ENCODE assay signal across 10 cellular contexts in the genomic region with DNA sequence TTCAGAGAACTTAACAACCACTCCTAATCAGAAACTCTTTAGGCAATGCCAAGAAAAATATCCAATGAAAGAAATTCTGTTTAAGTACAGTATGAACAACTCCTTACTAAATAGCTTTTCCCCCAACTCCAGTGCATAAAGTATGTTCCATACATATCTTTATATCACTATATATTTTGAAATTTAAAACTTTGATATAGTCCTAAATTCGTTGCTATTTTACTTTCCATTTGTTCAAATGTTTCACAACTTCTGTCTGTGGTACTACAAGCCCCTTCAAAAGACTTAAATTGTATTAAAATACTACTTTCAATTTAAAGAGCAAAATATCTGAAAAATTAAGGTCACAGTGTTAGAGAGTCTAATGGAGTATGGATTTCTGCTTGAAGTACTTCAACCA.
"Had no signal": no experiment of that assay in that cellular context is flagged by ENCODE, and none has a peak within 500 bp of the region (broad histone marks: within the 10 kb centered on the region; RNA-seq: fewer than 3 reads in every experiment).

No MANE protein-coding gene starts in this region.

- H3K4me1 Mint-ChIP-seq: GM23338, H9 had no signal

- FAIRE-seq: H1, H54, HepG2 had no signal

- H3K4me3 ChIP-seq: GM23338 had no signal

- H3K27ac Mint-ChIP-seq: GM23338, H9, IgD-negative memory B cell had no signal

- H2AFZ ChIP-seq: GM23338 had no signal

- H3K9me3 Mint-ChIP-seq: GM23338, H9, IgD-negative memory B cell had no signal

- H3K9ac ChIP-seq: KMS-11 had no signal

- H3K27ac ChIP-seq: HL-60, KMS-11 had no signal

- H3K4me3 Mint-ChIP-seq: GM23338, H9, IgD-negative memory B cell had no signal

- DNase-seq: H9, HCEC 1CT, Karpas-422 had no signal

- H3K36me3 Mint-ChIP-seq: IgD-negative memory B cell had no signal

- H3K27me3 Mint-ChIP-seq: IgD-negative memory B cell had no signal

- ATAC-seq: GM23338, HepG2 had no signal

- H3K4me2 ChIP-seq: GM23338, KMS-11 had no signal
